In the genomic region with DNA sequence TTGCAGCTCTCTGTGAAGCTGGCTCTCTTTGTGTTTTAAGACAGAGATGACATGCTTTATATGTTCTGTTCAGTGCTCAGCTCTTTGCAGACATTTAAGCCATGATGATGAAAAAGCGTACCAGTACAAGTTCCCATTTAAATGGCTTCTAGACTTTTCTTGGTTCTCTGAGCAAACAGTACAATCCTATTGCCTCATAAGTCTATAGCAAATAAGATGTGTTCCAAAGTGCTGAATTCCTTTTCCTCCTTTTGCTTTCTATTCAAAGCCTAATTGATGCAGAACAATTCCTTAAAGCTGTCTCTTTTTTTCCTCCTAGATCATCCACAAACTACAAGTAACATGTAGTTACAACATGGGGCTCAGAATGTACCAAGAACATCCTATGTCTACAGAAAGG, we compare ENCODE assay signal across 22 cellular contexts.
"Had no signal": no experiment of that assay in that cellular context is flagged by ENCODE, and none has a peak within 500 bp of the region (broad histone marks: within the 10 kb centered on the region; RNA-seq: fewer than 3 reads in every experiment).

No MANE protein-coding gene starts in this region.

- H3K27me3 ChIP-seq: esophagus muscularis mucosa, gastroesophageal sphincter, heart left ventricle, right atrium auricular region, tibial artery had no signal

- H3K36me3 ChIP-seq: esophagus muscularis mucosa, gastroesophageal sphincter, heart left ventricle, right atrium auricular region, tibial artery had no signal

- ATAC-seq: activated CD8-positive, alpha-beta memory T cell treated with anti-CD3 and anti-CD28 coated beads, Interleukin-2, amount 10 ng/mL, durations not matched to agents 7 days and 5 days; activated naive CD8-positive, alpha-beta T cell treated with anti-CD3 and anti-CD28 coated beads, Interleukin-2, amount 50 U/mL, for 24 hours; gastroesophageal sphincter; heart left ventricle; natural killer cell treated with Interleukin-12 subunit alpha and Interleukin-12 subunit beta and Interleukin-15 and Interleukin-18, amount 100 ng/mL, for 72 hours had no signal

- H3K27ac Mint-ChIP-seq: activated B cell treated with CpG ODN at 0.5 μM for 24 hours; activated CD4-positive, alpha-beta memory T cell treated with anti-CD3 and anti-CD28 coated beads, Interleukin-2, amount 10 ng/mL, durations not matched to agents 7 days and 5 days; activated CD8-positive, alpha-beta memory T cell treated with anti-CD3 and anti-CD28 coated beads, Interleukin-2, amount 10 ng/mL, durations not matched to agents 7 days and 5 days; activated naive CD4-positive, alpha-beta T cell treated with anti-CD3 and anti-CD28 coated beads for 36 hours; activated naive CD8-positive, alpha-beta T cell treated with anti-CD3 and anti-CD28 coated beads, Interleukin-2, amount 50 U/mL, for 24 hours; activated T-cell treated with anti-CD3 and anti-CD28 coated beads, Interleukin-2, amount 50 U/mL, for 24 hours; activated T-helper 2 cell treated with anti-CD3 and anti-CD28 coated beads, Interferon-gamma antibody, Interleukin-2, Interleukin-4, amounts not matched to agents 10 μg/mL and 5 μg/mL and 100 μg/mL, durations not matched to agents 14 hours and 24 hours and 36 hours; memory B cell; natural killer cell treated with Interleukin-12 subunit alpha and Interleukin-12 subunit beta and Interleukin-15 and Interleukin-18, amount 100 ng/mL, for 72 hours; T-helper 2 cell treated with Interferon-gamma antibody and Interleukin-4, amounts not matched to agents 5 μg/mL and 100 μg/mL, for 36 hours had no signal

- H3K9me3 Mint-ChIP-seq: activated B cell treated with CpG ODN at 0.5 μM for 24 hours; activated CD4-positive, alpha-beta memory T cell treated with anti-CD3 and anti-CD28 coated beads, Interleukin-2, amount 10 ng/mL, durations not matched to agents 7 days and 5 days; activated naive CD4-positive, alpha-beta T cell treated with anti-CD3 and anti-CD28 coated beads for 36 hours; activated naive CD8-positive, alpha-beta T cell treated with anti-CD3 and anti-CD28 coated beads, Interleukin-2, amount 50 U/mL, for 24 hours; activated T-cell treated with anti-CD3 and anti-CD28 coated beads, Interleukin-2, amount 50 U/mL, for 24 hours; activated T-helper 2 cell treated with anti-CD3 and anti-CD28 coated beads, Interferon-gamma antibody, Interleukin-2, Interleukin-4, amounts not matched to agents 10 μg/mL and 5 μg/mL and 100 μg/mL, durations not matched to agents 14 hours and 24 hours and 36 hours; memory B cell; natural killer cell treated with Interleukin-12 subunit alpha and Interleukin-12 subunit beta and Interleukin-15 and Interleukin-18, amount 100 ng/mL, for 72 hours; T-helper 2 cell treated with Interferon-gamma antibody and Interleukin-4, amounts not matched to agents 5 μg/mL and 100 μg/mL, for 36 hours had no signal

- H3K27me3 Mint-ChIP-seq: activated B cell treated with CpG ODN at 0.5 μM for 24 hours; activated T-cell treated with anti-CD3 and anti-CD28 coated beads, Interleukin-2, amount 50 U/mL, for 24 hours; memory B cell had no signal

- H3K9me3 ChIP-seq: esophagus muscularis mucosa, gastroesophageal sphincter, tibial artery had no signal

- H3K4me3 Mint-ChIP-seq: activated B cell treated with CpG ODN at 0.5 μM for 24 hours; activated CD4-positive, alpha-beta memory T cell treated with anti-CD3 and anti-CD28 coated beads, Interleukin-2, amount 10 ng/mL, durations not matched to agents 7 days and 5 days; activated CD8-positive, alpha-beta memory T cell treated with anti-CD3 and anti-CD28 coated beads, Interleukin-2, amount 10 ng/mL, durations not matched to agents 7 days and 5 days; activated naive CD4-positive, alpha-beta T cell treated with anti-CD3 and anti-CD28 coated beads for 36 hours; activated naive CD8-positive, alpha-beta T cell treated with anti-CD3 and anti-CD28 coated beads, Interleukin-2, amount 50 U/mL, for 24 hours; activated T-cell treated with anti-CD3 and anti-CD28 coated beads, Interleukin-2, amount 50 U/mL, for 24 hours; memory B cell; natural killer cell treated with Interleukin-12 subunit alpha and Interleukin-12 subunit beta and Interleukin-15 and Interleukin-18, amount 100 ng/mL, for 72 hours; T-helper 2 cell treated with Interferon-gamma antibody and Interleukin-4, amounts not matched to agents 5 μg/mL and 100 μg/mL, for 36 hours had no signal

- DNase-seq: activated B cell treated with CpG ODN at 0.5 μM for 24 hours; activated CD4-positive, alpha-beta memory T cell treated with anti-CD3 and anti-CD28 coated beads, Interleukin-2, amount 10 ng/mL, durations not matched to agents 7 days and 5 days; activated CD4-positive, alpha-beta T cell treated with anti-CD3 and anti-CD28 coated beads for 4 hours; activated CD8-positive, alpha-beta memory T cell treated with anti-CD3 and anti-CD28 coated beads, Interleukin-2, amount 10 ng/mL, durations not matched to agents 7 days and 5 days; activated naive CD4-positive, alpha-beta T cell treated with anti-CD3 and anti-CD28 coated beads for 36 hours; activated naive CD8-positive, alpha-beta T cell treated with anti-CD3 and anti-CD28 coated beads, Interleukin-2, amount 50 U/mL, for 24 hours; activated T-cell treated with anti-CD3 and anti-CD28 coated beads, Interleukin-2, amount 50 U/mL, for 24 hours; anterior cingulate cortex; cortex of kidney; heart left ventricle; occipital lobe; stimulated activated CD4-positive, alpha-beta T cell treated with anti-CD3 and anti-CD28 coated beads, Interleukin-2, amount 100 ng/mL, for 24 hours; stimulated activated naive CD4-positive, alpha-beta T cell treated with Interleukin-2 at 50 U/mL for 16 hours; tibial artery had no signal

- H3K4me1 ChIP-seq: gastroesophageal sphincter, heart left ventricle, right atrium auricular region, tibial artery had no signal

- H3K27ac ChIP-seq: esophagus muscularis mucosa, gastroesophageal sphincter, heart left ventricle, right atrium auricular region, SK-N-MC, tibial artery had no signal

- H3K4me1 Mint-ChIP-seq: activated B cell treated with CpG ODN at 0.5 μM for 24 hours; activated CD4-positive, alpha-beta memory T cell treated with anti-CD3 and anti-CD28 coated beads, Interleukin-2, amount 10 ng/mL, durations not matched to agents 7 days and 5 days; activated CD8-positive, alpha-beta memory T cell treated with anti-CD3 and anti-CD28 coated beads, Interleukin-2, amount 10 ng/mL, durations not matched to agents 7 days and 5 days; memory B cell had no signal

- H3K36me3 Mint-ChIP-seq: activated CD8-positive, alpha-beta memory T cell treated with anti-CD3 and anti-CD28 coated beads, Interleukin-2, amount 10 ng/mL, durations not matched to agents 7 days and 5 days; memory B cell; natural killer cell treated with Interleukin-12 subunit alpha and Interleukin-12 subunit beta and Interleukin-15 and Interleukin-18, amount 100 ng/mL, for 72 hours had no signal

- H3K4me3 ChIP-seq: esophagus muscularis mucosa, gastroesophageal sphincter, heart left ventricle, right atrium auricular region, SK-N-MC, tibial artery had no signal
